Comparison of ENCODE assay signal across 1 cellular context in genomic region chr14:77059276-77059934, GRCh38.
TF ChIP-seq lines count a peak whose summit lies in the region.

No MANE protein-coding gene starts in this region.

TF ChIP-seq in IMR-90, 13 proteins besides CTCF, POLR2A, EP300 and RAD21:
- TF ChIP-seq CEBPB (IDR thresholded peaks at IDR 0.05; ENCODE audit: low read depth, low read length): peak; percentile 22; the same call in 1 of the 2 replicates
- TF ChIP-seq RFX5 (IDR thresholded peaks at IDR 0.05; ENCODE audit: low read depth, low read length): no peak
- TF ChIP-seq RCOR1 (IDR thresholded peaks at IDR 0.05; ENCODE audit: insufficient replicate concordance, low read length): peak; percentile 72
- TF ChIP-seq BHLHE40 (IDR thresholded peaks at IDR 0.05; ENCODE audit: low read depth, low read length): 0 out of 2 replicates have a peak, but pooled peaks have one; percentile 15
- TF ChIP-seq MXI1 (IDR thresholded peaks at IDR 0.05; ENCODE audit: borderline replicate concordance, low read depth, low read length): peak; percentile 84; the same call in 1 of the 2 replicates
- TF ChIP-seq USF2 (IDR thresholded peaks at IDR 0.05; ENCODE audit: low read depth, low read length): peak; percentile 42; the same call in 1 of the 2 replicates
- peak; percentile 39 for TF ChIP-seq SMC3 (IDR thresholded peaks at IDR 0.05; ENCODE audit: low read depth, low read length)
- TF ChIP-seq MAFK (IDR thresholded peaks at IDR 0.05; ENCODE audit: low read depth, low read length): no peak
- no peak for TF ChIP-seq ELK1 (IDR thresholded peaks at IDR 0.05; ENCODE audit: borderline replicate concordance, low read depth, low read length)
- TF ChIP-seq FOS (IDR thresholded peaks at IDR 0.05; ENCODE audit: low read depth, low read length): peak; percentile 65; the same call in 1 of the 2 replicates
- peak; percentile 64; the same call in 1 of the 2 replicates for TF ChIP-seq MAZ (IDR thresholded peaks at IDR 0.05; ENCODE audit: borderline replicate concordance, low read depth, low read length)
- TF ChIP-seq CHD1 (IDR thresholded peaks at IDR 0.05; ENCODE audit: low read depth, low read length): no peak
- TF ChIP-seq NFE2L2 (IDR thresholded peaks at IDR 0.05; ENCODE audit: low read depth, low read length): peak; percentile 13; the same call in 1 of the 2 replicates
TF ChIP-seq in IMR-90: peak in this region for 9.
